In genomic region chr12:2628401-2628800, GRCh38 we compare ENCODE assay signal across 21 cellular contexts.
"Had no signal": no experiment of that assay in that cellular context is flagged by ENCODE, and none has a peak within 500 bp of the region (broad histone marks: within the 10 kb centered on the region; RNA-seq: fewer than 3 reads in every experiment).

No MANE protein-coding gene starts in this region.

- H3K9ac ChIP-seq: neural progenitor cell had no signal

- H3K36me3 ChIP-seq: neural progenitor cell, ovary, spleen, upper lobe of left lung, uterus had no signal

- H3K27me3 ChIP-seq: dorsolateral prefrontal cortex, neural progenitor cell, ovary, upper lobe of left lung, uterus had no signal

- H3K4me1 ChIP-seq: upper lobe of left lung, uterus had no signal

- H3K4me2 ChIP-seq: neural progenitor cell had no signal

- H3K36me3 Mint-ChIP-seq: natural killer cell treated with Interleukin-12 subunit alpha and Interleukin-12 subunit beta and Interleukin-15 and Interleukin-18, amount 100 ng/mL, for 72 hours; neural progenitor cell; stimulated activated naive B cell treated with anti-CD40 and anti-IgM and Interleukin-4, amounts not matched to agents 10 μg/mL and 1 μg/mL and 100 μg/mL, for 72 hours had no signal

- H3K4me3 ChIP-seq: coronary artery, dorsolateral prefrontal cortex, neural progenitor cell, ovary, spleen, thoracic aorta, upper lobe of left lung, uterus had no signal

- H3K4me3 Mint-ChIP-seq: natural killer cell treated with Interleukin-12 subunit alpha and Interleukin-12 subunit beta and Interleukin-15 and Interleukin-18, amount 100 ng/mL, for 72 hours; neural progenitor cell; stimulated activated naive CD8-positive, alpha-beta T cell treated with anti-CD3 and anti-CD28 coated beads, Interleukin-15, amount 100 ng/mL, for 72 hours had no signal

- ATAC-seq: left cardiac atrium; natural killer cell treated with Interleukin-12 subunit alpha and Interleukin-12 subunit beta and Interleukin-15 and Interleukin-18, amount 100 ng/mL, for 72 hours; right cardiac atrium; stimulated activated naive CD8-positive, alpha-beta T cell treated with anti-CD3 and anti-CD28 coated beads, Interleukin-15, amount 100 ng/mL, for 72 hours had no signal

- H2AFZ ChIP-seq: neural progenitor cell had no signal

- H3K27ac ChIP-seq: neural progenitor cell, ovary, spleen, thoracic aorta, upper lobe of left lung, uterus had no signal

- H3K9me3 ChIP-seq: ovary, spleen, thoracic aorta, upper lobe of left lung, uterus had no signal

- DNase-seq: caudate nucleus; dorsolateral prefrontal cortex; effector CD8-positive, alpha-beta T cell; kidney; left cardiac atrium; nucleus accumbens; ovary; right cardiac atrium; spleen; stimulated activated CD4-positive, alpha-beta T cell treated with anti-CD3 and anti-CD28 coated beads, Interleukin-15, amount 100 ng/mL, for 24 hours; stimulated activated CD4-positive, alpha-beta T cell treated with anti-CD3 and anti-CD28 coated beads, Interleukin-1b, Interleukin-23, amount 100 ng/mL, for 48 hours; stimulated activated CD4-positive, alpha-beta T cell treated with anti-CD3 and anti-CD28 coated beads, Interleukin-4, amount 100 ng/mL, for 24 hours; stimulated activated naive B cell treated with anti-CD40 and anti-IgM and Interleukin-4, amounts not matched to agents 10 μg/mL and 1 μg/mL and 100 μg/mL, for 72 hours; stimulated activated naive CD8-positive, alpha-beta T cell treated with anti-CD3 and anti-CD28 coated beads, Interleukin-15, amount 100 ng/mL, for 72 hours; substantia nigra; upper lobe of left lung; uterus had no signal

- H3K27ac Mint-ChIP-seq: natural killer cell treated with Interleukin-12 subunit alpha and Interleukin-12 subunit beta and Interleukin-15 and Interleukin-18, amount 100 ng/mL, for 72 hours; neural progenitor cell; stimulated activated naive B cell treated with anti-CD40 and anti-IgM and Interleukin-4, amounts not matched to agents 10 μg/mL and 1 μg/mL and 100 μg/mL, for 72 hours had no signal

- H3K9me3 Mint-ChIP-seq: natural killer cell treated with Interleukin-12 subunit alpha and Interleukin-12 subunit beta and Interleukin-15 and Interleukin-18, amount 100 ng/mL, for 72 hours; neural progenitor cell; stimulated activated naive B cell treated with anti-CD40 and anti-IgM and Interleukin-4, amounts not matched to agents 10 μg/mL and 1 μg/mL and 100 μg/mL, for 72 hours; stimulated activated naive CD8-positive, alpha-beta T cell treated with anti-CD3 and anti-CD28 coated beads, Interleukin-15, amount 100 ng/mL, for 72 hours had no signal
